ENCODE assay signal across 9 cellular contexts in genomic region chr19:6766357-6767080, GRCh38. TPM values are rescaled to one million over a fixed set of nuclear protein-coding genes. Genes with fewer than 3 reads are reported as not detected.
DNase-seq lines count a peak whose midpoint lies in the region; ATAC-seq and TF ChIP-seq lines count a peak whose summit lies in the region.
"Had no signal": no experiment of that assay in that cellular context is flagged by ENCODE, and none has a peak within 500 bp of the region (broad histone marks: within the 10 kb centered on the region; RNA-seq: fewer than 3 reads in every experiment).

No MANE protein-coding gene starts in this region.

- H3K79me1 ChIP-seq in neuronal stem cell (ENCODE audit: low read depth, low read length): no peaks in the 10 kb centered on the region

- H3K27me3 ChIP-seq in OCI-LY1 (ENCODE audit: insufficient read depth, low read length): no peaks in the 10 kb centered on the region
- no peaks in the 10 kb centered on the region for H3K27me3 ChIP-seq in endocrine pancreas (ENCODE audit: control insufficient read depth, insufficient read depth, low read length)
- H3K27me3 ChIP-seq in neuronal stem cell (ENCODE audit: control insufficient read depth in 3 of 3, insufficient read depth in 3 of 3, low read depth in 1 of 3, low read length in 3 of 3): peaks cover 0 to 30% (median 27%) of the 10 kb centered on the region in 3 experiments

- no peaks in the 10 kb centered on the region for H3K79me2 ChIP-seq in OCI-LY1 (ENCODE audit: insufficient read depth, low read length)

- no peak for TF ChIP-seq CTCF in OCI-LY1 (IDR thresholded peaks at IDR 0.05; ENCODE audit: low read length)

- H3K4me2 ChIP-seq in OCI-LY1 (ENCODE audit: low read length): peak overlapping the region; percentile 100
- H3K4me2 ChIP-seq in neuronal stem cell (ENCODE audit: insufficient read depth, low read length, poor library complexity, severe bottlenecking): peak overlapping the region; percentile 81

- no CpG with 5 or more reads among the region's 16 CpGs for WGBS in neuronal stem cell (ENCODE audit: extremely low coverage in 2 of 2, insufficient read length in 2 of 2, insufficient replicate concordance in 1 of 2), 2 donors

- H2AK5ac ChIP-seq in neuronal stem cell (ENCODE audit: low read depth, low read length): no peak overlapping the region

- H2BK5ac ChIP-seq in neuronal stem cell (ENCODE audit: low read length): no peak overlapping the region

- H3K36me3 ChIP-seq in OCI-LY1 (ENCODE audit: insufficient read depth, low read length): peaks cover 4% of the 10 kb centered on the region
- no peaks in the 10 kb centered on the region for H3K36me3 ChIP-seq in endocrine pancreas (ENCODE audit: control insufficient read depth, insufficient read depth, low read length)
- H3K36me3 ChIP-seq in neuronal stem cell (replicated peaks in 1 of 2; ENCODE audit: control insufficient read depth in 2 of 2, insufficient read depth in 2 of 2, low read length in 2 of 2): no peaks in the 10 kb centered on the region

- H3K9me3 ChIP-seq in OCI-LY1 (ENCODE audit: low read length): no peaks in the 10 kb centered on the region
- H3K9me3 ChIP-seq in endocrine pancreas (ENCODE audit: control insufficient read depth, low read length): no peaks in the 10 kb centered on the region
- peaks cover 0 to 2% of the 10 kb centered on the region in 2 donors for H3K9me3 ChIP-seq in neuronal stem cell (replicated peaks in 1 of 2; ENCODE audit: control insufficient read depth in 2 of 2, insufficient read depth in 1 of 2, low read depth in 1 of 2, low read length in 2 of 2)

- H4K8ac ChIP-seq in neuronal stem cell (ENCODE audit: low read depth, low read length): no peak overlapping the region

- H3K4me3 ChIP-seq in OCI-LY1 (ENCODE audit: low read depth, low read length, poor library complexity, severe bottlenecking) (peak overlapping the region; percentile 81), endocrine pancreas (ENCODE audit: control insufficient read depth, insufficient read depth, low read length) (peak overlapping the region; percentile 59), neuronal stem cell (ENCODE audit: low read length in 2 of 2) (no peak overlapping the region)

- DNase-seq in Daoy (ENCODE audit: low read depth) (peak; percentile 48), neuronal stem cell (ENCODE audit: low spot score) (no peak), cortex of kidney (lab: John Stamatoyannopoulos, UW) (no peak)
- DNase-seq in stimulated activated CD4-positive, alpha-beta T cell treated with anti-CD3 and anti-CD28 coated beads, Interleukin-2, amount 100 ng/mL, for 48 hours: no peak

- no peak for TF ChIP-seq POLR2A in GM18505 (IDR thresholded peaks at IDR 0.05; ENCODE audit: borderline replicate concordance, extremely low read depth, insufficient read depth, insufficient read length)

- H2AFZ ChIP-seq in OCI-LY1 (ENCODE audit: low read length) (no peak overlapping the region), neuronal stem cell (ENCODE audit: low read length) (peak overlapping the region; percentile 21)

- no peak overlapping the region for H3K18ac ChIP-seq in neuronal stem cell (ENCODE audit: low read length)

- H2BK15ac ChIP-seq in neuronal stem cell (ENCODE audit: low read length): no peak overlapping the region

- no peak overlapping the region for H3K14ac ChIP-seq in neuronal stem cell (ENCODE audit: low read length)

- H2BK120ac ChIP-seq in neuronal stem cell (ENCODE audit: low read depth, low read length): no peak overlapping the region

- H3F3A ChIP-seq in OCI-LY1 (ENCODE audit: insufficient read depth, low read length): 0 out of 2 replicates have a peak, but pooled peaks cover 4% of the 10 kb centered on the region

- peak overlapping the region; percentile 78 for H3K9ac ChIP-seq in OCI-LY1 (ENCODE audit: low read length)
- H3K9ac ChIP-seq in endocrine pancreas (ENCODE audit: control insufficient read depth, insufficient read depth, low read length): no peak overlapping the region
- H3K9ac ChIP-seq in neuronal stem cell (ENCODE audit: low read depth, low read length, poor library complexity): no peak overlapping the region

- peaks cover 28% of the 10 kb centered on the region for H3K4me1 ChIP-seq in OCI-LY1 (ENCODE audit: insufficient read depth, low read length, severe bottlenecking)
- H3K4me1 ChIP-seq in endocrine pancreas (ENCODE audit: control insufficient read depth, insufficient read depth, low read length): no peaks in the 10 kb centered on the region
- H3K4me1 ChIP-seq in neuronal stem cell (ENCODE audit: control insufficient read depth in 2 of 2, insufficient read depth in 1 of 2, low read depth in 1 of 2, low read length in 2 of 2): peaks cover 0 to 6% of the 10 kb centered on the region in 2 donors

- no peaks in the 10 kb centered on the region for H4K20me1 ChIP-seq in OCI-LY1 (ENCODE audit: insufficient read depth, low read length)

- no peak overlapping the region for H3K23ac ChIP-seq in neuronal stem cell (ENCODE audit: low read depth, low read length, poor library complexity)

- peak overlapping the region; percentile 79 for H3K27ac ChIP-seq in OCI-LY1 (ENCODE audit: low read depth, low read length, poor library complexity, severe bottlenecking)
- H3K27ac ChIP-seq in neuronal stem cell (replicated peaks; ENCODE audit: low read length): no peak overlapping the region

- H3K4ac ChIP-seq in neuronal stem cell (ENCODE audit: low read length): no peak overlapping the region

- no peak overlapping the region for H2BK12ac ChIP-seq in neuronal stem cell (ENCODE audit: low read length)

- H4K91ac ChIP-seq in neuronal stem cell (ENCODE audit: low read depth, low read length, poor library complexity): no peak overlapping the region

- no peaks in the 10 kb centered on the region for H3K9me2 ChIP-seq in OCI-LY1 (ENCODE audit: low read depth, low read length)

- ATAC-seq in GM18505 (IDR thresholded peaks at IDR 0.05; ENCODE audit: unreplicated experiment) (no peak), GM21390 (IDR thresholded peaks at IDR 0.05; ENCODE audit: unreplicated experiment) (no peak)

RNA-seq across cellular contexts. Expression of gene SH2D3A, which starts 0.7 kb away (rescaled TPM):
- total RNA-seq in Daoy (2014; rRNA removed; shearing (Covaris generic)): 1.3 and 1.8 TPM in 2 replicates
- polyA plus RNA-seq in neuronal stem cell (2013, experiment 1 of 2): 0.18 TPM
- polyA plus RNA-seq in neuronal stem cell (2013, experiment 2 of 2): 0.14 TPM

RNA-seq across cellular contexts. Expression of gene VAV1, which starts 6.0 kb away (rescaled TPM):
- 0.40 and 1.7 TPM in 2 replicates for total RNA-seq in Daoy (2014; rRNA removed; shearing (Covaris generic))
- 0.06 TPM for polyA plus RNA-seq in neuronal stem cell (2013, experiment 1 of 2)
- 0.04 TPM for polyA plus RNA-seq in neuronal stem cell (2013, experiment 2 of 2)
- total RNA-seq: fibroblast of villous mesenchyme had no signal

RNA-seq across cellular contexts. Expression of gene TRIP10, which starts 27.0 kb away (rescaled TPM):
- total RNA-seq in Daoy (2014; rRNA removed; shearing (Covaris generic)): 39.6 and 53.9 TPM in 2 replicates
- 49.7 TPM for polyA plus RNA-seq in neuronal stem cell (2013, experiment 1 of 2)
- 50.0 TPM for polyA plus RNA-seq in neuronal stem cell (2013, experiment 2 of 2)

RNA-seq across cellular contexts. Expression of gene GPR108, which starts 29.1 kb away (rescaled TPM):
- total RNA-seq in Daoy (2014; rRNA removed; shearing (Covaris generic)): 26.3 and 35.7 TPM in 2 replicates
- polyA plus RNA-seq in neuronal stem cell (2013, experiment 1 of 2): 54.3 TPM
- polyA plus RNA-seq in neuronal stem cell (2013, experiment 2 of 2): 53.1 TPM

RNA-seq across cellular contexts. Expression of gene C3, which starts 46.1 kb away (rescaled TPM):
- 7.9 and 10.2 TPM in 2 replicates for total RNA-seq in Daoy (2014; rRNA removed; shearing (Covaris generic))
- 0.21 TPM for polyA plus RNA-seq in neuronal stem cell (2013, experiment 1 of 2)
- polyA plus RNA-seq in neuronal stem cell (2013, experiment 2 of 2): 0.64 TPM

Comparison
In these comparisons a context has a peak if more than half of its experiments do, and no peak if none do; other contexts are left out.
1. H3K4me3 ChIP-seq: peak in OCI-LY1 (single experiment) and endocrine pancreas (single experiment); none in neuronal stem cell (0 of 2).